Comparison of ENCODE assay signal across 19 cellular contexts in the genomic region with DNA sequence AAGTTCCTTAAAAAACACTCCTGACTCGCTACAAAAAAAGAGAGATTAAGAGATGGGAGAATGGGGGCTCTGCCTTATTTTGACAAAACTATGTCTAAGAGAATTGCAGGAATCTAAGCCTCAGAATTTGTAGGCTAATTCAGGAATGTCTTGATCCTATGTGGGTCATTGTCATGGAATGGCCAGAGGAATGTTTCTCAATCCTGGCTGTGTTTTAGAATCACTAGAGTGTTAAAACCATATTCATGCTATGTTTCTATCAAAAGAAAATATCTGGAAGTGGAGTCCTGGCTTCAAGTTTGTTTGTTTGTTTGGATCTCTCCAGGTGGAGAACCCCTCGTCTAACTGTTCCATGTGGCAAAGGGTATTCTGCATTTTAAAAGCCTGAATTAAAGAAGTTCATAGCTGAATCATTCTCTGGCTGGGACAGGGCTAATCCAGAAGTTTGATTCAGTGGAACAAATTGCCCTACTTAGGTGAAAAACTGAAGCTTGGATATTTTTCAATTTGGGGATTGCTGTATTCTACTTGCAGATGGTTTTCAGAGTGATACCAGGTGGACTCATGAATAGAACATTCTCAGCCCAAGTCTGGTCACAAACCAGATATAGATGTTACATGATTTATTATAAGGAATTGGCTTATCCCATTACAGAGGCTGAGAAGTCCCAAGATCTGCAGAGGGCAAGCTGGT. TPM values are rescaled to one million over a fixed set of nuclear protein-coding genes. Genes with fewer than 3 reads are reported as not detected.
DNase-seq lines count a peak whose midpoint lies in the region; ATAC-seq, FAIRE-seq and TF ChIP-seq lines count a peak whose summit lies in the region.
"Had no signal": no experiment of that assay in that cellular context is flagged by ENCODE, and none has a peak within 500 bp of the region (broad histone marks: within the 10 kb centered on the region; RNA-seq: fewer than 3 reads in every experiment).

No MANE protein-coding gene starts in this region.

- H3K4me2 ChIP-seq in astrocyte (ENCODE audit: low read length), result peak overlapping the region; percentile 7
- H3K4me2 ChIP-seq: BLaER1 had no signal

- no peak overlapping the region for H2AFZ ChIP-seq in astrocyte (ENCODE audit: low read depth, low read length)

- H3K27ac ChIP-seq in astrocyte (ENCODE audit: low read depth, low read length) (no peak overlapping the region), iPS-20b (ENCODE audit: low read length) (no peak overlapping the region)
- H3K27ac ChIP-seq: BLaER1, uterus had no signal

- peaks cover 36% of the 10 kb centered on the region for H3K4me1 Mint-ChIP-seq in astrocyte (ENCODE audit: low read depth, unreplicated experiment)
- H3K4me1 Mint-ChIP-seq in endothelial cell (ENCODE audit: unreplicated experiment), result peaks cover 2% of the 10 kb centered on the region

- H3K79me2 ChIP-seq in astrocyte (ENCODE audit: insufficient read depth, low read length), result no peaks in the 10 kb centered on the region

- no peaks in the 10 kb centered on the region for H3K27me3 Mint-ChIP-seq in astrocyte (ENCODE audit: low read depth, unreplicated experiment)
- H3K27me3 Mint-ChIP-seq in endothelial cell (ENCODE audit: unreplicated experiment), result peaks cover 2% of the 10 kb centered on the region

- H3K4me1 ChIP-seq in astrocyte (ENCODE audit: insufficient read depth, low read length) (peaks cover 7% of the 10 kb centered on the region), iPS-20b (ENCODE audit: insufficient read depth, low read length) (peaks cover 17% of the 10 kb centered on the region; the same call in 1 of the 2 replicates)
- H3K4me1 ChIP-seq: uterus had no signal

- H3K4me3 Mint-ChIP-seq in astrocyte (ENCODE audit: unreplicated experiment), result peak overlapping the region; percentile 1
- H3K4me3 Mint-ChIP-seq in endothelial cell (ENCODE audit: unreplicated experiment), result no peak overlapping the region

- H3K4me3 ChIP-seq in H7 (ENCODE audit: insufficient read depth, low read depth, low read length), result no peak overlapping the region
- no peak overlapping the region for H3K4me3 ChIP-seq in astrocyte (ENCODE audit: insufficient read depth, low read depth, low read length)
- H3K4me3 ChIP-seq in iPS-20b (ENCODE audit: low read length), result peak overlapping the region; percentile 16; the same call in 1 of the 2 replicates
- H3K4me3 ChIP-seq: BLaER1, uterus had no signal

- ATAC-seq in GM18502 (IDR thresholded peaks at IDR 0.05; ENCODE audit: poor library complexity, unreplicated experiment), result no peak

- H3K36me3 Mint-ChIP-seq in astrocyte (ENCODE audit: low read depth, unreplicated experiment) (no peaks in the 10 kb centered on the region), endothelial cell (ENCODE audit: low read depth, unreplicated experiment) (no peaks in the 10 kb centered on the region)

- H3K27ac Mint-ChIP-seq in astrocyte (ENCODE audit: unreplicated experiment), result peak overlapping the region; percentile 91
- no peak overlapping the region for H3K27ac Mint-ChIP-seq in endothelial cell (ENCODE audit: unreplicated experiment)

- H3K9ac ChIP-seq in astrocyte (ENCODE audit: low read length), result no peak overlapping the region
- no peak overlapping the region for H3K9ac ChIP-seq in iPS-20b (ENCODE audit: low read depth, low read length)
- H3K9ac ChIP-seq: BLaER1 had no signal

- H3K9me3 ChIP-seq in astrocyte (ENCODE audit: insufficient read depth, low read depth, low read length) (no peaks in the 10 kb centered on the region), iPS-20b (ENCODE audit: insufficient read depth, low read depth, low read length) (no peaks in the 10 kb centered on the region)
- H3K9me3 ChIP-seq: BLaER1, uterus had no signal

- FAIRE-seq in astrocyte (lab: Jason Lieb, UNC), result peak; percentile 88

- H3K27me3 ChIP-seq in H7 (ENCODE audit: control insufficient read depth, insufficient read depth, low read length) (no peaks in the 10 kb centered on the region), astrocyte (ENCODE audit: insufficient read depth, low read length) (peaks cover 5% of the 10 kb centered on the region), iPS-20b (ENCODE audit: insufficient read depth, low read length) (no peaks in the 10 kb centered on the region)
- H3K27me3 ChIP-seq: BLaER1, uterus had no signal

- TF ChIP-seq CTCF in astrocyte (IDR thresholded peaks at IDR 0.05; ENCODE audit: insufficient read depth, low read depth, low read length) (no peak), endothelial cell (IDR thresholded peaks at IDR 0.05; ENCODE audit: unreplicated experiment) (no peak)

- no peaks in the 10 kb centered on the region for H4K20me1 ChIP-seq in astrocyte (ENCODE audit: insufficient read depth, low read length)
- H4K20me1 ChIP-seq: BLaER1 had no signal

- H3K9me3 Mint-ChIP-seq in astrocyte (ENCODE audit: unreplicated experiment), result no peaks in the 10 kb centered on the region
- no peaks in the 10 kb centered on the region for H3K9me3 Mint-ChIP-seq in endothelial cell (ENCODE audit: unreplicated experiment)

- H3K36me3 ChIP-seq in H7 (replicated peaks; ENCODE audit: control insufficient read depth, insufficient read depth, low read length) (no peaks in the 10 kb centered on the region), astrocyte (ENCODE audit: insufficient read depth, low read length) (no peaks in the 10 kb centered on the region), iPS-20b (ENCODE audit: insufficient read depth, low read depth, low read length) (no peaks in the 10 kb centered on the region)
- H3K36me3 ChIP-seq: BLaER1, uterus had no signal

- DNase-seq in H7 (peak; percentile 26), astrocyte (ENCODE audit: low read depth) (peak; percentile 44), putamen (ENCODE audit: low spot score) (no peak), endothelial cell (ENCODE audit: low spot score) (no peak), NCI-H1048 (lab: John Stamatoyannopoulos, UW) (no peak)
- DNase-seq: activated CD4-positive, alpha-beta T cell treated with anti-CD3 and anti-CD28 coated beads, Interleukin-2, amount 50 U/mL, for 1 hour; anterior cingulate cortex; foreskin melanocyte; GF-D8; NCI-H2029; NCI-H510A; RPMI8226; stimulated activated CD4-positive, alpha-beta T cell treated with anti-CD3 and anti-CD28 coated beads, Interleukin-4, amount 100 ng/mL, for 24 hours; uterus had no signal

RNA-seq across cellular contexts. Expression of a gene that starts 28.2 kb away (rescaled TPM):
- 0.07 TPM in 1 of 2 replicates, not detected in the other for total RNA-seq in H7 (2014; rRNA removed; shearing (Covaris generic))
- 0.48 and 1.00 TPM in 2 replicates for total RNA-seq in astrocyte
- total RNA-seq in endothelial cell (ENCODE audit: unreplicated experiment), result 0.54 TPM
- total RNA-seq: liver, osteoblast had no signal

Comparison
In these comparisons a context has a peak if more than half of its experiments do, and no peak if none do; other contexts are left out.
1. DNase-seq: peak in H7 (single experiment) and astrocyte (single experiment); none in putamen (single experiment), endothelial cell (single experiment) and NCI-H1048 (single experiment).